Comparison of ENCODE assay signal across 8 cellular contexts in the genomic region with DNA sequence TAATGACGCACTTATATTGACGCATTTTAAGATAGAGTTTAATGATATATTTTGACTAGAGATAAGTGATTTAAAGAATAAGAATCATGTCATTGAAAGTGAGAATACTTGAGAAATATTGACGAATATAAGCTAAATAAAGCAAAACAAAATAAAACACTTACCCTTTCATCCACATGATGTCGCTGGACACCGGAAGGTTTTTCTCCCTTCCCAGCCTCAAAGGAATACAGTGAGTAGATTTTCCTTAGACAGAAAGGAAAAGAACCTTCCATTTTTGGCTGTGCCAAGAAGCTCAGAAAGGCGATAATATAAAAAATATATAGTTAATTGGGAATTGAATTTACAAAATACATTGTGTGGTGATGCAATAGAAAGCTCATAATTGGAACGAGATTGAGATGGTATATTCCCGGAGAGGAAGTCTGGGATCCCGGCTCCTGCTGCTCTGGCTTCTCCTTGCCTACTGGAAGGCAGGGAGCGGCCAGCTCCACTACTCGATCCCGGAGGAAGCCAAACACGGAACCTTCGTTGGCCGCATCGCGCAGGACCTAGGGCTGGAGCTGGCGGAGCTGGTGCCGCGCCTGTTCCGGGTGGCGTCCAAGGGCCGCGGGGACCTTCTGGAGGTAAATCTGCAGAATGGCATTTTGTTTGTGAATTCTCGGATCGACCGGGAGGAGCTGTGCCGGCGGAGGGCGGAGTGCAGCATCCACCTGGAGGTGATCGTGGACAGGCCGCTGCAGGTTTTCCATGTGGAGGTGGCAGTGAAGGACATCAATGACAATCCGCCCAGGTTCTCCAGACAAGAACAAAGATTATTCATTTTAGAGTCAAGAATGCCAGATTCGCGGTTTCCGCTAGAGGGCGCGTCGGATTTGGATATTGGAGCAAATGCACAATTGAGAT. TPM values are rescaled to one million over a fixed set of nuclear protein-coding genes. Genes with fewer than 3 reads are reported as not detected.
DNase-seq lines count a peak whose midpoint lies in the region; ATAC-seq, FAIRE-seq and TF ChIP-seq lines count a peak whose summit lies in the region.

A gene (plus strand): TSS at position 239 of the 906 bp plus-strand sequence.

- H3K27me3 ChIP-seq in HUES64 (ENCODE audit: insufficient read depth, low read length): no peaks in the 10 kb centered on the region
- H3K27me3 ChIP-seq in K562 (ENCODE audit: control insufficient read depth in 2 of 2, insufficient read depth in 2 of 2, low read length in 2 of 2): no peaks in the 10 kb centered on the region
- H3K27me3 ChIP-seq in spleen (replicated peaks in 1 of 7): peaks cover 0 to 60% (median 8%) of the 10 kb centered on the region in 7 donors

- WGBS in HUES64: 94% methylated on average over 38 of the region's 39 CpGs
- WGBS in K562 (ENCODE audit: insufficient coverage, low coverage, missing lambda C conversion rate): 7% methylated on average over 36 of the region's 39 CpGs
- 31 to 43% (median 34%) methylated on average over 39 of the region's 39 CpGs for WGBS in spleen, 5 donors

- no peaks in the 10 kb centered on the region for H3K36me3 ChIP-seq in HUES64 (ENCODE audit: insufficient read depth, low read length)
- no peaks in the 10 kb centered on the region for H3K36me3 ChIP-seq in K562 (ENCODE audit: control insufficient read depth, insufficient read depth, low read length)
- H3K36me3 ChIP-seq in spleen: no peaks in the 10 kb centered on the region

- in situ Hi-C loops in K562 (cut with MboI): no loop called here

- intact Hi-C loops in K562 (cut with micrococcal nuclease): no loop called here
- intact Hi-C loops in spleen (cut with DNase I; ENCODE audit: low total_unique reads): no loop called here

- TF ChIP-seq EP300 in K562 (IDR thresholded peaks at IDR 0.05; ENCODE audit: low read length): no peak

- H3K4me1 ChIP-seq in HUES64 (ENCODE audit: insufficient read depth, low read length) (no peaks in the 10 kb centered on the region), K562 (replicated peaks in 1 of 2; ENCODE audit: control insufficient read depth in 2 of 2, insufficient read depth in 2 of 2, low read length in 2 of 2) (peaks cover 0 to 15% of the 10 kb centered on the region in 2 experiments; a peak in 2 of 5 replicates), spleen (no peaks in the 10 kb centered on the region)

- TF ChIP-seq POLR2A in K562 (conservative IDR thresholded peaks at IDR 0.05) (no peak), spleen (IDR thresholded peaks at IDR 0.05) (no peak)

- H3K9ac ChIP-seq in HUES64 (ENCODE audit: low read depth, low read length) (no peak within 1 kb of the TSS), K562 (ENCODE audit: insufficient read depth in 1 of 2, low read depth in 2 of 2, low read length in 2 of 2) (no peak within 1 kb of the TSS)

- no peak; a peak in 1 of 4 replicates for TF ChIP-seq RAD21 in K562 (CRISPR knock-in tag; conservative IDR thresholded peaks at IDR 0.05 in 1 of 2, IDR thresholded peaks at IDR 0.05 in 1 of 2)

- H3K4me3 ChIP-seq in HUES64 (ENCODE audit: low read length) (0 out of 2 replicates have a peak within 1 kb of the TSS, but pooled peaks have one; percentile 26), K562 (peak within 1 kb of the TSS; percentile 14; the same call in 1 of the 2 replicates), spleen (peak within 1 kb of the TSS in 2 of 8 donors; percentile 7 to 19)

- H3K79me2 ChIP-seq in K562 (ENCODE audit: control insufficient read depth, insufficient read depth, low read length): no peaks in the 10 kb centered on the region

- H3K9me1 ChIP-seq in K562 (ENCODE audit: control insufficient read depth, insufficient read depth, low read length): no peaks in the 10 kb centered on the region

- ATAC-seq in K562 (peak; percentile 63), GM18870 (IDR thresholded peaks at IDR 0.05; ENCODE audit: unreplicated experiment) (no peak), HG03520 (IDR thresholded peaks at IDR 0.05; ENCODE audit: unreplicated experiment) (no peak)

- H2AFZ ChIP-seq in K562 (ENCODE audit: low read depth, low read length): no peak within 1 kb of the TSS; the same call in 1 of the 2 replicates

- TF ChIP-seq CTCF in K562 (IDR thresholded peaks at IDR 0.05 in 2 of 3, conservative IDR thresholded peaks at IDR 0.05 in 1 of 3; ENCODE audit: insufficient read depth in 2 of 3, low read depth in 1 of 3, low read length in 3 of 3) (peak; percentile 44 to 69 (median 62)), spleen (IDR thresholded peaks at IDR 0.05 in 8 of 11, conservative IDR thresholded peaks at IDR 0.05 in 3 of 11) (peak in 2 of 11 experiments; percentile 15 to 26)

- H3K9me3 ChIP-seq in HUES64 (ENCODE audit: insufficient read depth, low read depth, low read length) (no peaks in the 10 kb centered on the region), K562 (replicated peaks; ENCODE audit: control insufficient read depth, insufficient read depth, low read depth, low read length) (no peaks in the 10 kb centered on the region; the same call in 1 of the 2 replicates), spleen (peaks cover 0 to 73% (median 35%) of the 10 kb centered on the region in 8 donors)

- H3K27ac ChIP-seq in HUES64 (ENCODE audit: low read depth, low read length): no peak within 1 kb of the TSS
- no peak within 1 kb of the TSS for H3K27ac ChIP-seq in K562 (ENCODE audit: extremely low read depth, low read depth, low read length)
- H3K27ac ChIP-seq in spleen: no peak within 1 kb of the TSS

- H4K20me1 ChIP-seq in K562 (replicated peaks; ENCODE audit: control insufficient read depth, insufficient read depth, low read length): no peaks in the 10 kb centered on the region

- peak; percentile 4 for DNase-seq in EH (ENCODE audit: low read depth)
- peak in 2 of 4 experiments; percentile 31 to 61 for DNase-seq in K562 (ENCODE audit: extremely low read depth in 1 of 4, low spot score in 3 of 4)
- DNase-seq in left kidney (ENCODE audit: low read depth, low spot score): peak; percentile 40
- no peak for DNase-seq in mucosa of gallbladder (ENCODE audit: low spot score)
- no peak for DNase-seq in spleen

- no TSS peak for BruUV-seq in K562 (replicated peaks; lab: Mats Ljungman, UMichigan)

- FAIRE-seq in K562 (lab: Jason Lieb, UNC): no peak

- CTCF ChIA-PET in K562 (lab: Yijun Ruan, JAX; ENCODE audit: low intra/inter-chr PET ratio): no interaction called here

- peak within 1 kb of the TSS; percentile 8; the same call in 1 of the 2 replicates for H3K4me2 ChIP-seq in K562 (ENCODE audit: insufficient read depth, low read length)

- POLR2A ChIA-PET in K562 (lab: Yijun Ruan, JAX): interaction anchor here (0.7 kb wide), 1 partner anchor 420 kb away, joined by 4 read pairs; no protein-coding TSS in a partner anchor

TF ChIP-seq in K562, 482 proteins besides CTCF, POLR2A, EP300 and RAD21:
- TF ChIP-seq CEBPB (tag; IDR thresholded peaks at IDR 0.05): peak; percentile 15; the same call in 1 of the 2 replicates
- TF ChIP-seq, protein P1, sequence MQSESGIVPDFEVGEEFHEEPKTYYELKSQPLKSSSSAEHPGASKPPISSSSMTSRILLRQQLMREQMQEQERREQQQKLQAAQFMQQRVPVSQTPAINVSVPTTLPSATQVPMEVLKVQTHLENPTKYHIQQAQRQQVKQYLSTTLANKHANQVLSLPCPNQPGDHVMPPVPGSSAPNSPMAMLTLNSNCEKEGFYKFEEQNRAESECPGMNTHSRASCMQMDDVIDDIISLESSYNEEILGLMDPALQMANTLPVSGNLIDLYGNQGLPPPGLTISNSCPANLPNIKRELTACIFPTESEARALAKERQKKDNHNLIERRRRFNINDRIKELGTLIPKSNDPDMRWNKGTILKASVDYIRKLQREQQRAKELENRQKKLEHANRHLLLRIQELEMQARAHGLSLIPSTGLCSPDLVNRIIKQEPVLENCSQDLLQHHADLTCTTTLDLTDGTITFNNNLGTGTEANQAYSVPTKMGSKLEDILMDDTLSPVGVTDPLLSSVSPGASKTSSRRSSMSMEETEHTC (IDR thresholded peaks at IDR 0.05): no peak
- TF ChIP-seq, protein P2, sequence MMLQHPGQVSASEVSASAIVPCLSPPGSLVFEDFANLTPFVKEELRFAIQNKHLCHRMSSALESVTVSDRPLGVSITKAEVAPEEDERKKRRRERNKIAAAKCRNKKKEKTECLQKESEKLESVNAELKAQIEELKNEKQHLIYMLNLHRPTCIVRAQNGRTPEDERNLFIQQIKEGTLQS (IDR thresholded peaks at IDR 0.05): peak; percentile 58
- TF ChIP-seq, protein P2 (CRISPR knock-in tag; conservative IDR thresholded peaks at IDR 0.05): no peak

RNA-seq across cellular contexts. Expression of the gene that starts here (rescaled TPM):
- 0.20 TPM for polyA plus RNA-seq in HUES64 (2013, experiment 1 of 2)
- polyA plus RNA-seq in HUES64 (2013, experiment 2 of 2): 0.44 TPM
- not detected in 2 replicates for total RNA-seq in K562 (2011; cell fraction: chromatin; rRNA removed; ENCODE audit: low replicate concordance)
- total RNA-seq in K562 (2011; cell fraction: nucleolus; rRNA removed): not detected in 2 replicates
- not detected in 2 replicates for total RNA-seq in K562 (2011; cell fraction: nucleoplasm; rRNA removed)
- total RNA-seq in K562 (2014; rRNA removed): not detected in 2 replicates
- total RNA-seq in K562 (2014; rRNA removed; fragmentation: Illumina TruSeq; extraction: Trizol): not detected in 2 replicates
- total RNA-seq in K562 (2015; rRNA removed; fragmentation: Illumina TruSeq; extraction: Trizol): not detected in 2 replicates
- not detected in 2 replicates for total RNA-seq in K562 (2021)
- polyA plus RNA-seq in K562 (2011; rRNA removed): not detected in 2 replicates
- not detected in 2 replicates for polyA plus RNA-seq in K562 (2011; cell fraction: cytosol; rRNA removed)
- not detected in 2 replicates for polyA plus RNA-seq in K562 (2011; cell fraction: nucleus; rRNA removed)
- not detected in 2 replicates for polyA plus RNA-seq in K562 (2012)
- not detected in 2 replicates for polyA plus RNA-seq in K562 (2014; fragmentation: Illumina TruSeq; extraction: Trizol)
- polyA plus RNA-seq in K562 (2014; fragmentation: Nextera tagmentation; extraction: Ambion mirVana): not detected
- not detected in 2 replicates for polyA plus RNA-seq in K562 (2014; rRNA removed)
- not detected in 2 replicates for polyA minus RNA-seq in K562 (2011; rRNA and poly(A)+ RNA removed)
- not detected in 2 replicates for polyA minus RNA-seq in K562 (2011; cell fraction: cytosol; rRNA and poly(A)+ RNA removed)
- polyA minus RNA-seq in K562 (2011; cell fraction: nucleus; rRNA and poly(A)+ RNA removed): not detected in 2 replicates
- total RNA-seq in mucosa of gallbladder: 1.2 TPM
- total RNA-seq in spleen: under 1 TPM in 6 of 7 donors, not detected in 1; 0.09 to 0.46 (median 0.13) TPM
- under 1 TPM in 1 of 3 donors, not detected in 2; 0.03 TPM for polyA plus RNA-seq in spleen

Comparison
In these comparisons a context has a peak if more than half of its experiments do, and no peak if none do; other contexts are left out.
1. Peak in ATAC-seq, H3K4me3 ChIP-seq and H3K4me2 ChIP-seq in K562; RNA of the gene not detected or under 1 TPM.
2. DNase-seq: peak in EH (single experiment) and left kidney (single experiment); none in mucosa of gallbladder (single experiment) and spleen (single experiment).